Comparison of ENCODE assay signal across 11 cellular contexts in genomic region chr16:13909872-13910303, GRCh38. TPM values are rescaled to one million over a fixed set of nuclear protein-coding genes. Genes with fewer than 3 reads are reported as not detected.
A peak's percentile ranks its signal among the peaks of the same experiment; 100 is the strongest.
DNase-seq lines count a peak whose midpoint lies in the region; ATAC-seq and TF ChIP-seq lines count a peak whose summit lies in the region.
"Had no signal": no experiment of that assay in that cellular context is flagged by ENCODE, and none has a peak within 500 bp of the region (broad histone marks: within the 10 kb centered on the region; RNA-seq: fewer than 3 reads in every experiment).

No MANE protein-coding gene starts in this region.

- DNase-seq in C1 segment of cervical spinal cord (lab: John Stamatoyannopoulos, UW), result peak in 9 of 14 donors; percentile 3 to 62 (median 29)
- DNase-seq in SK-MEL-5 (ENCODE audit: low read depth, low spot score), result peak; percentile 13
- peak; percentile 16 to 36 for DNase-seq in foreskin keratinocyte
- no peak for DNase-seq in NCI-H524 treated with DMSO at 0.1 percent for 48 hours (lab: John Stamatoyannopoulos, UW)
- DNase-seq in trophoblast cell, result no peak
- no peak for DNase-seq in smooth muscle cell (lab: John Stamatoyannopoulos, UW; ENCODE audit: unreplicated experiment)
- no peak for DNase-seq in CD4-positive, alpha-beta memory T cell
- DNase-seq: immature natural killer cell, NCI-H2081 had no signal

- CTCF ChIA-PET in CD4-positive, alpha-beta memory T cell (lab: Charles Lee; ENCODE audit: partially characterized antibody), result no interaction called here

- H2BK5ac ChIP-seq in trophoblast cell (ENCODE audit: low read depth, low read length, poor library complexity), result no peak overlapping the region

- no peaks in the 10 kb centered on the region for H3K27me3 ChIP-seq in foreskin keratinocyte
- no peaks in the 10 kb centered on the region for H3K27me3 ChIP-seq in parathyroid adenoma (ENCODE audit: control insufficient read depth, insufficient read depth, low read length)
- H3K27me3 ChIP-seq in trophoblast cell (ENCODE audit: insufficient read depth, low read length), result no peaks in the 10 kb centered on the region
- H3K27me3 ChIP-seq in smooth muscle cell (ENCODE audit: low read depth), result no peaks in the 10 kb centered on the region
- no peaks in the 10 kb centered on the region for H3K27me3 ChIP-seq in CD4-positive, alpha-beta memory T cell (ENCODE audit: insufficient read depth, low read length)

- no peak for TF ChIP-seq CTCF in foreskin keratinocyte (conservative IDR thresholded peaks at IDR 0.05)
- no peak for TF ChIP-seq CTCF in parathyroid adenoma (IDR thresholded peaks at IDR 0.05)
- no peak for TF ChIP-seq CTCF in smooth muscle cell (IDR thresholded peaks at IDR 0.05; ENCODE audit: borderline replicate concordance, insufficient read depth, poor library complexity, severe bottlenecking)

- no peak overlapping the region for H4K8ac ChIP-seq in trophoblast cell (ENCODE audit: low read depth, low read length)

- H4K12ac ChIP-seq in trophoblast cell (ENCODE audit: low read depth, low read length), result no peak overlapping the region

- no peaks in the 10 kb centered on the region for H3K9me3 ChIP-seq in parathyroid adenoma (ENCODE audit: control insufficient read depth, low read length)
- no peaks in the 10 kb centered on the region for H3K9me3 ChIP-seq in trophoblast cell (ENCODE audit: insufficient read depth, low read depth, low read length)
- peaks cover 5% of the 10 kb centered on the region for H3K9me3 ChIP-seq in smooth muscle cell (replicated peaks; ENCODE audit: low read depth)
- no peaks in the 10 kb centered on the region for H3K9me3 ChIP-seq in CD4-positive, alpha-beta memory T cell (ENCODE audit: control insufficient read depth in 1 of 2, low read length in 2 of 2)

- H3K4me2 ChIP-seq in parathyroid adenoma (ENCODE audit: low read length) (no peak overlapping the region), trophoblast cell (ENCODE audit: low read length) (no peak overlapping the region), smooth muscle cell (no peak overlapping the region)

- no peak overlapping the region for H2AK5ac ChIP-seq in trophoblast cell (ENCODE audit: low read length)

- intact Hi-C loops in CD4-positive, alpha-beta memory T cell (cut with micrococcal nuclease), result no loop called here

- POLR2A ChIA-PET in CD4-positive, alpha-beta memory T cell (lab: Charles Lee; ENCODE audit: partially characterized antibody), result no interaction called here

- H3K4me3 ChIP-seq in parathyroid adenoma (ENCODE audit: low read depth, low read length), result no peak overlapping the region
- no peak overlapping the region for H3K4me3 ChIP-seq in trophoblast cell (ENCODE audit: low read depth, low read length)
- no peak overlapping the region for H3K4me3 ChIP-seq in smooth muscle cell
- no peak overlapping the region for H3K4me3 ChIP-seq in CD4-positive, alpha-beta memory T cell (ENCODE audit: low read length in 2 of 2)

- WGBS in trophoblast cell (ENCODE audit: extremely low coverage, insufficient coverage, insufficient read length), result no CpG with 5 or more reads among the region's 3 CpGs
- WGBS in smooth muscle cell (ENCODE audit: low lambda C conversion rate), result 68% methylated on average over 3 of the region's 3 CpGs

- H2BK120ac ChIP-seq in trophoblast cell (ENCODE audit: insufficient read depth, low read length, poor library complexity), result no peak overlapping the region

- H2AFZ ChIP-seq in parathyroid adenoma (peak overlapping the region; percentile 60), trophoblast cell (ENCODE audit: insufficient read depth, low read length, poor library complexity) (no peak overlapping the region), smooth muscle cell (ENCODE audit: low read depth) (no peak overlapping the region)

- no peak overlapping the region for H3K23ac ChIP-seq in trophoblast cell (ENCODE audit: low read length)

- H4K20me1 ChIP-seq in smooth muscle cell (ENCODE audit: low read depth), result no peaks in the 10 kb centered on the region

- H3K4me1 Mint-ChIP-seq in CD4-positive, alpha-beta memory T cell, result peaks cover 0 to 3% (median 0%) of the 10 kb centered on the region in 4 donors

- ATAC-seq in foreskin keratinocyte, result peak; percentile 25

- no peak overlapping the region for H3K14ac ChIP-seq in trophoblast cell (ENCODE audit: low read length)

- no peak overlapping the region for H4K91ac ChIP-seq in trophoblast cell (ENCODE audit: low read depth, low read length)

- in situ Hi-C loops in SK-MEL-5 (cut with HindIII; ENCODE audit: low pct_unique_long_range_greater_than_20kb, low sequenced_read_pairs), result no loop called here

- H3K9me3 Mint-ChIP-seq in CD4-positive, alpha-beta memory T cell, result peaks cover 0 to 5% (median 1%) of the 10 kb centered on the region in 8 donors
- H3K9me3 Mint-ChIP-seq: immature natural killer cell had no signal

- H3K36me3 Mint-ChIP-seq in CD4-positive, alpha-beta memory T cell, result no peaks in the 10 kb centered on the region
- H3K36me3 Mint-ChIP-seq: immature natural killer cell had no signal

- H3K27ac Mint-ChIP-seq in CD4-positive, alpha-beta memory T cell, result no peak overlapping the region
- H3K27ac Mint-ChIP-seq: immature natural killer cell had no signal

- H3K4me3 Mint-ChIP-seq in CD4-positive, alpha-beta memory T cell, result no peak overlapping the region
- H3K4me3 Mint-ChIP-seq: immature natural killer cell had no signal

- H3K27ac ChIP-seq in foreskin keratinocyte (no peak overlapping the region), parathyroid adenoma (no peak overlapping the region), trophoblast cell (ENCODE audit: low read depth, low read length) (no peak overlapping the region), smooth muscle cell (ENCODE audit: low read depth) (no peak overlapping the region)
- H3K27ac ChIP-seq in CD4-positive, alpha-beta memory T cell (ENCODE audit: low read depth, low read length), result no peak overlapping the region
- H3K27ac ChIP-seq: VCaP had no signal

- no peaks in the 10 kb centered on the region for H3K4me1 ChIP-seq in foreskin keratinocyte
- peaks cover 2% of the 10 kb centered on the region for H3K4me1 ChIP-seq in parathyroid adenoma
- H3K4me1 ChIP-seq in trophoblast cell (ENCODE audit: control insufficient read depth in 1 of 2, insufficient read depth in 2 of 2, low read length in 2 of 2), result no peaks in the 10 kb centered on the region
- no peaks in the 10 kb centered on the region for H3K4me1 ChIP-seq in smooth muscle cell (ENCODE audit: low read depth)
- H3K4me1 ChIP-seq in CD4-positive, alpha-beta memory T cell (ENCODE audit: insufficient read depth, low read length), result no peaks in the 10 kb centered on the region

- H3K79me2 ChIP-seq in parathyroid adenoma (no peaks in the 10 kb centered on the region), trophoblast cell (ENCODE audit: control insufficient read depth, insufficient read depth, low read length, poor library complexity) (no peaks in the 10 kb centered on the region), smooth muscle cell (ENCODE audit: low read depth) (no peaks in the 10 kb centered on the region)

- H3K4ac ChIP-seq in trophoblast cell (ENCODE audit: low read depth, low read length), result no peak overlapping the region

- H2BK12ac ChIP-seq in trophoblast cell (ENCODE audit: low read length), result no peak overlapping the region

- H3K27me3 Mint-ChIP-seq in CD4-positive, alpha-beta memory T cell, result peaks cover 20 to 26% of the 10 kb centered on the region in 2 donors

- no peaks in the 10 kb centered on the region for H3F3A ChIP-seq in smooth muscle cell (ENCODE audit: low read depth)

- H3K18ac ChIP-seq in trophoblast cell (ENCODE audit: low read length), result no peak overlapping the region

- H3K36me3 ChIP-seq in parathyroid adenoma (ENCODE audit: control insufficient read depth, insufficient read depth, low read length) (no peaks in the 10 kb centered on the region), trophoblast cell (ENCODE audit: control insufficient read depth in 1 of 2, insufficient read depth in 2 of 2, low read length in 2 of 2) (no peaks in the 10 kb centered on the region), smooth muscle cell (ENCODE audit: low read depth) (no peaks in the 10 kb centered on the region)
- H3K36me3 ChIP-seq in CD4-positive, alpha-beta memory T cell (ENCODE audit: insufficient read depth, low read length), result no peaks in the 10 kb centered on the region

- H3K9ac ChIP-seq in parathyroid adenoma (no peak overlapping the region), trophoblast cell (ENCODE audit: low read length) (no peak overlapping the region), smooth muscle cell (ENCODE audit: low read depth) (no peak overlapping the region)

- no peaks in the 10 kb centered on the region for H3K79me1 ChIP-seq in trophoblast cell (ENCODE audit: low read length)

RNA-seq across cellular contexts. Expression of gene ERCC4, which starts 10.1 kb away (rescaled TPM):
- 11.2 and 15.6 TPM in 2 replicates for total RNA-seq in SK-MEL-5 (2014; rRNA removed; shearing (Covaris generic))
- 5.1 and 8.8 TPM in 2 replicates for polyA plus RNA-seq in SK-MEL-5 (2015; cell fraction: cytosol; rRNA removed)
- 7.0 and 7.3 TPM in 2 replicates for polyA plus RNA-seq in SK-MEL-5 (2015; cell fraction: nucleus; rRNA removed)
- total RNA-seq in foreskin keratinocyte (6.3 and 7.2 TPM in 2 replicates), smooth muscle cell (10.3 and 10.6 TPM in 2 replicates)
- polyA plus RNA-seq in foreskin keratinocyte (1.0 and 1.3 TPM in 2 replicates), smooth muscle cell (17.4 and 27.4 TPM in 2 replicates)
- polyA plus RNA-seq in trophoblast cell (2013), result 3.7 and 3.8 TPM in 2 replicates
- total RNA-seq in CD4-positive, alpha-beta memory T cell, result 10 to 100 TPM; 11.5 to 15.3 TPM
- polyA plus RNA-seq in CD4-positive, alpha-beta memory T cell, result 10 to 100 TPM; 12.6 to 15.9 TPM

Comparison
In these comparisons a context has a peak if more than half of its experiments do, and no peak if none do; other contexts are left out.
1. DNase-seq: peak in C1 segment of cervical spinal cord (9 of 14), SK-MEL-5 (single experiment) and foreskin keratinocyte (2 of 2); none in NCI-H524 treated with DMSO at 0.1 percent for 48 hours (single experiment), trophoblast cell (0 of 2), smooth muscle cell (single experiment) and CD4-positive, alpha-beta memory T cell (0 of 5).